In the genomic region with DNA sequence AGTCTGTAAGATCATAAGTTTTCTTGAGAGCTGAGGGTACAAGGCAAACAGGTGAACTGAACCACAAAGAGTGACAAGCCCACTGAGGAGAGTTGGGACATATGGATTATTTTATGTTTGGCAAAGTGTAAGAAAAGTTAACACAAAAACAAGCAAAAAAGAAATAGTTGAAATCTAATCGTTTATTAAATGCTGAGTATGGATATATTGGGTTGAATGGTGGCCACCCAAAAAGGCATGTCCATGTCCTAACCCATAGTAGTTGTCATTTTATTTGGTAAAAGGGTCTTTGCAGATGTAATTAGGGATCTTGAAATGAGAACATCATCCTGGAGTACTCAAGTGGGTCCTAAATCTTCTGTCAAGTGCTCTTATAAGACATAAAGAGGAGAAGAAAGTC, we compare ENCODE assay signal across 4 cellular contexts.
TF ChIP-seq lines count a peak whose summit lies in the region.

No MANE protein-coding gene starts in this region.

TF ChIP-seq in HepG2, 621 proteins besides CTCF, POLR2A, EP300 and RAD21:
- TF ChIP-seq MAFK (conservative IDR thresholded peaks at IDR 0.05 in 1 of 2, IDR thresholded peaks at IDR 0.05 in 1 of 2; ENCODE audit: low read length in 2 of 2) (peak; percentile 71 to 84; a peak in 3 of 4 replicates), NR2C2 (CRISPR knock-in tag; IDR thresholded peaks at IDR 0.05; ENCODE audit: borderline replicate concordance) (no peak), MAFF (IDR thresholded peaks at IDR 0.05; ENCODE audit: low read depth, low read length) (peak; percentile 76)

TF ChIP-seq in A549, 52 proteins besides CTCF, POLR2A, EP300 and RAD21:
- TF ChIP-seq, protein P1, sequence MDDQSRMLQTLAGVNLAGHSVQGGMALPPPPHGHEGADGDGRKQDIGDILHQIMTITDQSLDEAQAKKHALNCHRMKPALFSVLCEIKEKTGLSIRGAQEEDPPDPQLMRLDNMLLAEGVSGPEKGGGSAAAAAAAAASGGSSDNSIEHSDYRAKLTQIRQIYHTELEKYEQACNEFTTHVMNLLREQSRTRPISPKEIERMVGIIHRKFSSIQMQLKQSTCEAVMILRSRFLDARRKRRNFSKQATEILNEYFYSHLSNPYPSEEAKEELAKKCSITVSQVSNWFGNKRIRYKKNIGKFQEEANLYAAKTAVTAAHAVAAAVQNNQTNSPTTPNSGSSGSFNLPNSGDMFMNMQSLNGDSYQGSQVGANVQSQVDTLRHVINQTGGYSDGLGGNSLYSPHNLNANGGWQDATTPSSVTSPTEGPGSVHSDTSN (IDR thresholded peaks at IDR 0.05), result no peak
- TF ChIP-seq FOSL2 (IDR thresholded peaks at IDR 0.05) (no peak), FOSL2 (CRISPR knock-in tag; IDR thresholded peaks at IDR 0.05) (no peak), MAFK (IDR thresholded peaks at IDR 0.05; ENCODE audit: partially characterized antibody) (peak; percentile 70)

TF ChIP-seq in IMR-90, 13 proteins besides CTCF, POLR2A, EP300 and RAD21:
- TF ChIP-seq RFX5 (IDR thresholded peaks at IDR 0.05; ENCODE audit: low read depth, low read length) (no peak), MAFK (IDR thresholded peaks at IDR 0.05; ENCODE audit: low read depth, low read length) (peak; percentile 47), SMC3 (IDR thresholded peaks at IDR 0.05; ENCODE audit: low read depth, low read length) (no peak), ELK1 (IDR thresholded peaks at IDR 0.05; ENCODE audit: borderline replicate concordance, low read depth, low read length) (no peak), CEBPB (IDR thresholded peaks at IDR 0.05; ENCODE audit: low read depth, low read length) (no peak)

TF ChIP-seq in K562, 482 proteins besides CTCF, POLR2A, EP300 and RAD21:
- no peak for TF ChIP-seq ZNF644 (tag; IDR thresholded peaks at IDR 0.05; ENCODE audit: low read depth)
- no peak for TF ChIP-seq E2F5 (CRISPR knock-in tag; IDR thresholded peaks at IDR 0.05)
- TF ChIP-seq ZNF3 (CRISPR knock-in tag; IDR thresholded peaks at IDR 0.05), result no peak
- TF ChIP-seq, protein P2, sequence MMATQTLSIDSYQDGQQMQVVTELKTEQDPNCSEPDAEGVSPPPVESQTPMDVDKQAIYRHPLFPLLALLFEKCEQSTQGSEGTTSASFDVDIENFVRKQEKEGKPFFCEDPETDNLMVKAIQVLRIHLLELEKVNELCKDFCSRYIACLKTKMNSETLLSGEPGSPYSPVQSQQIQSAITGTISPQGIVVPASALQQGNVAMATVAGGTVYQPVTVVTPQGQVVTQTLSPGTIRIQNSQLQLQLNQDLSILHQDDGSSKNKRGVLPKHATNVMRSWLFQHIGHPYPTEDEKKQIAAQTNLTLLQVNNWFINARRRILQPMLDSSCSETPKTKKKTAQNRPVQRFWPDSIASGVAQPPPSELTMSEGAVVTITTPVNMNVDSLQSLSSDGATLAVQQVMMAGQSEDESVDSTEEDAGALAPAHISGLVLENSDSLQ (IDR thresholded peaks at IDR 0.05), result no peak
- peak; percentile 26; the same call in 1 of the 2 replicates for TF ChIP-seq ZNF316 (IDR thresholded peaks at IDR 0.05)
- TF ChIP-seq RNF2 (IDR thresholded peaks at IDR 0.05), result no peak
